ENCODE assay signal across 15 cellular contexts in the genomic region with DNA sequence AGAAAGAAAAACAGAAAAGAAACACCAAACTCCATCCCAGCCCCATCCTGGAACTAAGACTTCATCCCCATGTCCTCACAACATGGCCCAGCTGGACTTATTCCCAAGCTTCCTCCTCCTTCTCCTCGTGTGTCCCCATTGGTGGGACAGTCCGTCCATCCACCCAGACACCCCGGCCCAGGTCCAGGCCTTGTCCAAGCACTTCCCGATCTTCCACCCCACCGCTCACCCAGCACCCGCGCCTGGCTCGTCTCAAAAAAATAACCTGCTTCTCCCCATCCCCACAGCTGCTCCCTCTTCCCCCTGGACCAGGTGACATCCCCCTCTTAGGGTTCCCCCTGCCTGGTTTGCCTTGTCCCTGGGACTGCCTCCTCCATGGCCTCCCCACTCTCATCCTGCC. TPM values are rescaled to one million over a fixed set of nuclear protein-coding genes. Genes with fewer than 3 reads are reported as not detected.
"Had no signal": no experiment of that assay in that cellular context is flagged by ENCODE, and none has a peak within 500 bp of the region (broad histone marks: within the 10 kb centered on the region; RNA-seq: fewer than 3 reads in every experiment).

No MANE protein-coding gene starts in this region.

- ATAC-seq: gastroesophageal sphincter, left lobe of liver had no signal

- H3K4me3 Mint-ChIP-seq: activated T-helper 1 cell treated with anti-CD3 and anti-CD28 coated beads, Interleukin-12 subunit alpha, Interleukin-12 subunit beta, Interleukin-2, Interleukin-4 antibody, amounts not matched to agents 30 ng/mL and 10 ng/mL and 1 ng/mL, durations not matched to agents 14 hours and 24 hours and 36 hours had no signal

- H3K36me3 ChIP-seq: gastroesophageal sphincter, right atrium auricular region, tibial nerve had no signal

- H3K9me3 ChIP-seq: gastroesophageal sphincter, right atrium auricular region, tibial nerve had no signal

- H3K27ac Mint-ChIP-seq: activated T-helper 1 cell treated with anti-CD3 and anti-CD28 coated beads, Interleukin-12 subunit alpha, Interleukin-12 subunit beta, Interleukin-2, Interleukin-4 antibody, amounts not matched to agents 30 ng/mL and 10 ng/mL and 1 ng/mL, durations not matched to agents 14 hours and 24 hours and 36 hours had no signal

- H3K9me3 Mint-ChIP-seq: activated T-helper 1 cell treated with anti-CD3 and anti-CD28 coated beads, Interleukin-12 subunit alpha, Interleukin-12 subunit beta, Interleukin-2, Interleukin-4 antibody, amounts not matched to agents 30 ng/mL and 10 ng/mL and 1 ng/mL, durations not matched to agents 14 hours and 24 hours and 36 hours had no signal

- H3K27ac ChIP-seq: coronary artery, gastroesophageal sphincter, right atrium auricular region, tibial nerve had no signal

- H3K27me3 ChIP-seq: right atrium auricular region had no signal

- H3K4me1 ChIP-seq: gastroesophageal sphincter, right atrium auricular region, tibial nerve had no signal

- DNase-seq: activated CD4-positive, alpha-beta T cell treated with anti-CD3 and anti-CD28 coated beads, Interleukin-2, amount 50 U/mL, for 4 hours; activated CD4-positive, CD25-positive, alpha-beta regulatory T cell; activated naive CD4-positive, alpha-beta T cell treated with Interleukin-2 at 50 U/mL for 16 hours; caudate nucleus; effector CD8-positive, alpha-beta T cell; islet precursor cell; T-helper 2 cell had no signal

- H3K4me3 ChIP-seq: coronary artery, gastroesophageal sphincter, right atrium auricular region, skin epidermis, tibial nerve had no signal

RNA-seq across cellular contexts. Expression of a gene that starts 1.4 kb away (rescaled TPM):
- total RNA-seq: activated T-helper 1 cell treated with anti-CD3 and anti-CD28 coated beads, Interleukin-12 subunit alpha, Interleukin-12 subunit beta, Interleukin-2, Interleukin-4 antibody, amounts not matched to agents 30 ng/mL and 10 ng/mL and 1 ng/mL, durations not matched to agents 14 hours and 24 hours and 36 hours; fibroblast of lung; right atrium auricular region had no signal
- polyA plus RNA-seq: fibroblast of lung had no signal

RNA-seq across cellular contexts. Expression of a gene that starts 26.4 kb away (rescaled TPM):
- total RNA-seq: activated T-helper 1 cell treated with anti-CD3 and anti-CD28 coated beads, Interleukin-12 subunit alpha, Interleukin-12 subunit beta, Interleukin-2, Interleukin-4 antibody, amounts not matched to agents 30 ng/mL and 10 ng/mL and 1 ng/mL, durations not matched to agents 14 hours and 24 hours and 36 hours; fibroblast of lung had no signal
- polyA plus RNA-seq: fibroblast of lung had no signal

RNA-seq across cellular contexts. Expression of a gene that starts 28.6 kb away (rescaled TPM):
- total RNA-seq: activated T-helper 1 cell treated with anti-CD3 and anti-CD28 coated beads, Interleukin-12 subunit alpha, Interleukin-12 subunit beta, Interleukin-2, Interleukin-4 antibody, amounts not matched to agents 30 ng/mL and 10 ng/mL and 1 ng/mL, durations not matched to agents 14 hours and 24 hours and 36 hours; fibroblast of lung had no signal
- polyA plus RNA-seq: fibroblast of lung had no signal

RNA-seq across cellular contexts. Expression of a gene that starts 34.5 kb away (rescaled TPM):
- total RNA-seq: activated T-helper 1 cell treated with anti-CD3 and anti-CD28 coated beads, Interleukin-12 subunit alpha, Interleukin-12 subunit beta, Interleukin-2, Interleukin-4 antibody, amounts not matched to agents 30 ng/mL and 10 ng/mL and 1 ng/mL, durations not matched to agents 14 hours and 24 hours and 36 hours; fibroblast of lung; gastroesophageal sphincter; left lobe of liver; right atrium auricular region; tibial nerve had no signal
- polyA plus RNA-seq: fibroblast of lung had no signal
